ENCODE assay signal across 16 cellular contexts in the genomic region with DNA sequence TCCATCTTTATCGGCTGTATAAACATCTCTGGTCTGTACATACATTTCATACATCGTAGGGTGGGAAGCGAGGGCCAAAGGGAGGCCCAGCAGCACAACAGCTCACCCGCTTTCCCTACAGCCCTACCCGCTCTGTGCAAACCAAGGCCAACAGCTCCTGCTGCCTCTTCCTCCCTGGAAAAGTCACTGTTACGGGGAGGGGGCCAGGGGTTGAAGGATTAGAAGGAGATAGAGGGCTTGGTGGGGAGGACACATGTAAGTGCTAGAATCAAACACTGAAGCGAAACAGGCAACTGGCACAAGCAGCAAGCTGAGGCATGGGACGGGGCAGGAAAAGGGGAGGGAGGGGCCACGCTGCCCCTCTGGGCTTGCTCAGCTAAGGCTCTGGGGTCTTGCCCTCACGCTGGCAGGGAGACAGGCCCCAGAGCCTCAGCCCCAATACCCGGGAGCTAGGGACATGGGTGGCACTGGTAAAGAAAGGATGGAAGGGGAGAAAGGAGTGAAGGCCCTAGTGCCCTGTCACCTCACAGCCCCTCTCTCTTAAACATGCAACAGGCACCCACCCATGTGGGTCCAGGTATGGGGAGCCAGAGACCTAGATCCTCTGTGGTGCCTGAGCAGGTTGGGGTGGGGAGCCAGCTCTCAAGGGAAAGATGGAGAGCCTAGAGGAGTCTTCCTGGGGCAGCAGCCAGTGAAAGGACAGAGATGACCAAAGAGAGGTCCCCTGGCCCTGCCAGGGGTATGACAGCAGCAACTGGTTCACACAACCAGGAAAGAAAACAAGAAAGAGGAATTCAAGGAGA. TPM values are rescaled to one million over a fixed set of nuclear protein-coding genes. Genes with fewer than 3 reads are reported as not detected.
DNase-seq lines count a peak whose midpoint lies in the region; ATAC-seq and TF ChIP-seq lines count a peak whose summit lies in the region.
"Had no signal": no experiment of that assay in that cellular context is flagged by ENCODE, and none has a peak within 500 bp of the region (broad histone marks: within the 10 kb centered on the region; RNA-seq: fewer than 3 reads in every experiment).

No MANE protein-coding gene starts in this region.

- intact Hi-C loops in heart left ventricle (cut with DNase I) (loop anchor here in 8 of 10 donors (2.0 to 5.0 kb wide), 5 partner anchors 34 to 222 kb away; no protein-coding TSS in a partner anchor), psoas muscle (cut with DNase I) (loop anchor here (1.0 to 5.0 kb wide), 2 partner anchors 34 to 132 kb away; no protein-coding TSS in a partner anchor)

- H2AFZ ChIP-seq in ACC112 (ENCODE audit: low read length, unreplicated experiment) (no peak overlapping the region), smooth muscle cell (ENCODE audit: low read depth) (no peak overlapping the region)

- no peak overlapping the region for H3K27ac Mint-ChIP-seq in WTC11
- H3K27ac Mint-ChIP-seq: activated naive CD8-positive, alpha-beta T cell treated with anti-CD3 and anti-CD28 coated beads for 36 hours had no signal

- TF ChIP-seq POLR2A in heart left ventricle (IDR thresholded peaks at IDR 0.05): peak in 1 of 2 donors; percentile 10

- H3K36me3 ChIP-seq in ACC112 (ENCODE audit: insufficient read depth, low read length) (peaks cover 18% of the 10 kb centered on the region; the same call in 1 of the 2 replicates), heart left ventricle (peaks cover 0 to 82% (median 66%) of the 10 kb centered on the region in 9 donors), psoas muscle (ENCODE audit: insufficient read depth in 1 of 2, low read depth in 1 of 2) (peaks cover 0 to 65% of the 10 kb centered on the region in 2 donors), WERI-Rb-1 (peaks cover 2% of the 10 kb centered on the region; the same call in 1 of the 2 replicates), smooth muscle cell (ENCODE audit: low read depth) (no peaks in the 10 kb centered on the region)
- H3K36me3 ChIP-seq: BE2C had no signal

- H3K4me3 ChIP-seq in ACC112 (ENCODE audit: low read depth, low read length) (no peak overlapping the region), heart left ventricle (no peak overlapping the region), psoas muscle (no peak overlapping the region), WERI-Rb-1 (ENCODE audit: low read depth, low read length) (no peak overlapping the region), smooth muscle cell (no peak overlapping the region)
- H3K4me3 ChIP-seq: mucosa of descending colon, skin epidermis had no signal

- no peak for ATAC-seq in WTC11
- ATAC-seq in heart left ventricle: peak; percentile 0
- peak in 1 of 4 donors; percentile 1 for ATAC-seq in psoas muscle
- no peak for ATAC-seq in GM21717 (IDR thresholded peaks at IDR 0.05; ENCODE audit: unreplicated experiment)
- ATAC-seq: effector memory CD8-positive, alpha-beta T cell; mucosa of descending colon had no signal

- H3K27me3 ChIP-seq in ACC112 (ENCODE audit: insufficient read depth, low read length): no peaks in the 10 kb centered on the region
- H3K27me3 ChIP-seq in heart left ventricle: no peaks in the 10 kb centered on the region
- no peaks in the 10 kb centered on the region for H3K27me3 ChIP-seq in psoas muscle (ENCODE audit: insufficient read depth in 3 of 3, low read length in 2 of 3)
- no peaks in the 10 kb centered on the region for H3K27me3 ChIP-seq in WERI-Rb-1 (ENCODE audit: insufficient read depth, low read depth, severe bottlenecking)
- no peaks in the 10 kb centered on the region for H3K27me3 ChIP-seq in smooth muscle cell (ENCODE audit: low read depth)
- H3K27me3 ChIP-seq: BE2C had no signal

- H3K27ac ChIP-seq in ACC112 (ENCODE audit: low read depth, low read length) (peak overlapping the region; percentile 78), heart left ventricle (peak overlapping the region in 11 of 12 donors; percentile 12 to 86 (median 71)), psoas muscle (peak overlapping the region; percentile 61), WERI-Rb-1 (no peak overlapping the region), smooth muscle cell (ENCODE audit: low read depth) (no peak overlapping the region)

- H3K9ac ChIP-seq in smooth muscle cell (ENCODE audit: low read depth): no peak overlapping the region

- no peaks in the 10 kb centered on the region for H3K9me3 Mint-ChIP-seq in WTC11
- H3K9me3 Mint-ChIP-seq: activated naive CD8-positive, alpha-beta T cell treated with anti-CD3 and anti-CD28 coated beads for 36 hours; effector memory CD8-positive, alpha-beta T cell had no signal

- H3K9me3 ChIP-seq in heart left ventricle (no peaks in the 10 kb centered on the region), psoas muscle (no peaks in the 10 kb centered on the region), WERI-Rb-1 (ENCODE audit: severe bottlenecking) (no peaks in the 10 kb centered on the region), smooth muscle cell (replicated peaks; ENCODE audit: low read depth) (no peaks in the 10 kb centered on the region)
- H3K9me3 ChIP-seq: BE2C, mucosa of descending colon had no signal

- H3K27me3 Mint-ChIP-seq in WTC11 (ENCODE audit: low read depth): peaks cover 31% of the 10 kb centered on the region
- H3K27me3 Mint-ChIP-seq: activated naive CD8-positive, alpha-beta T cell treated with anti-CD3 and anti-CD28 coated beads for 36 hours; effector memory CD8-positive, alpha-beta T cell had no signal

- H4K20me1 ChIP-seq in smooth muscle cell (ENCODE audit: low read depth): peaks cover 16% of the 10 kb centered on the region

- H3K4me1 ChIP-seq in ACC112 (ENCODE audit: control insufficient read depth, insufficient read depth, low read length, unreplicated experiment): peaks cover 70% of the 10 kb centered on the region
- peaks cover 3 to 97% (median 76%) of the 10 kb centered on the region in 12 donors for H3K4me1 ChIP-seq in heart left ventricle
- H3K4me1 ChIP-seq in psoas muscle: peaks cover 23% of the 10 kb centered on the region
- H3K4me1 ChIP-seq in smooth muscle cell (ENCODE audit: low read depth): no peaks in the 10 kb centered on the region
- H3K4me1 ChIP-seq: BE2C had no signal

- TF ChIP-seq CTCF in WTC11 (IDR thresholded peaks at IDR 0.05): no peak
- TF ChIP-seq CTCF in heart left ventricle (IDR thresholded peaks at IDR 0.05): no peak
- TF ChIP-seq CTCF in psoas muscle (IDR thresholded peaks at IDR 0.05): no peak
- TF ChIP-seq CTCF in WERI-Rb-1 (IDR thresholded peaks at IDR 0.05; ENCODE audit: low read depth, low read length): no peak
- TF ChIP-seq CTCF in smooth muscle cell (IDR thresholded peaks at IDR 0.05; ENCODE audit: borderline replicate concordance, insufficient read depth, poor library complexity, severe bottlenecking): no peak

- H3K79me2 ChIP-seq in ACC112 (ENCODE audit: control insufficient read depth, insufficient read depth, low read length, unreplicated experiment) (no peaks in the 10 kb centered on the region), smooth muscle cell (ENCODE audit: low read depth) (no peaks in the 10 kb centered on the region)

- CTCF ChIA-PET in WTC11 (lab: Charles Lee): interaction anchor here (0.6 to 11.2 kb wide), 32 partner anchors 10 to 1847 kb away, joined by 3 to 474 read pairs (median 10); a partner anchor contains a TSS

- H3K4me3 Mint-ChIP-seq in WTC11: no peak overlapping the region
- H3K4me3 Mint-ChIP-seq: activated naive CD8-positive, alpha-beta T cell treated with anti-CD3 and anti-CD28 coated beads for 36 hours; effector memory CD8-positive, alpha-beta T cell had no signal

- POLR2A ChIA-PET in WTC11 (lab: Charles Lee): no interaction called here

- H3F3A ChIP-seq in smooth muscle cell (ENCODE audit: low read depth): no peaks in the 10 kb centered on the region

- DNase-seq in WTC11 (ENCODE audit: low spot score) (peak; percentile 4), heart left ventricle (peak in 2 of 5 donors; percentile 15 to 28), psoas muscle (peak; percentile 22 to 59), WERI-Rb-1 (no peak), smooth muscle cell (lab: John Stamatoyannopoulos, UW; ENCODE audit: unreplicated experiment) (no peak), COLO668 (lab: John Stamatoyannopoulos, UW; ENCODE audit: unreplicated experiment) (no peak)
- DNase-seq: activated CD4-positive, alpha-beta T cell treated with anti-CD3 and anti-CD28 coated beads, Interleukin-2, amount 50 U/mL, for 4 hours; activated naive CD8-positive, alpha-beta T cell treated with anti-CD3 and anti-CD28 coated beads for 36 hours; BE2C; effector memory CD8-positive, alpha-beta T cell; Kasumi-1; T-helper 1 cell had no signal

- peaks cover 20% of the 10 kb centered on the region for H3K4me1 Mint-ChIP-seq in WTC11

- no peaks in the 10 kb centered on the region for H3K36me3 Mint-ChIP-seq in WTC11

- 64 to 81% (median 69%) methylated on average over 11 of the region's 11 CpGs for WGBS in heart left ventricle, 4 donors
- WGBS in psoas muscle, 3 donors: 62 to 78% (median 72%) methylated on average over 11 of the region's 11 CpGs
- 92% methylated on average over 11 of the region's 11 CpGs for WGBS in smooth muscle cell (ENCODE audit: low lambda C conversion rate)

- H3K4me2 ChIP-seq in smooth muscle cell: no peak overlapping the region

RNA-seq across cellular contexts. Expression of a gene that starts 14.4 kb away (rescaled TPM):
- total RNA-seq in WTC11 (2021): 6.5 to 11.9 TPM (median 6.8 TPM) in 3 replicates
- 10 to 100 TPM; 42.9 to 72.6 (median 48.5) TPM for total RNA-seq in heart left ventricle
- 10 to 100 TPM; 26.0 to 94.7 TPM for polyA plus RNA-seq in heart left ventricle
- total RNA-seq in psoas muscle: 10 to 100 TPM; 19.7 to 22.6 (median 21.7) TPM
- 10 to 100 TPM; 16.5 to 49.1 (median 34.2) TPM for polyA plus RNA-seq in psoas muscle
- 20.2 and 23.0 TPM in 2 replicates for total RNA-seq in smooth muscle cell
- 43.5 and 57.1 TPM in 2 replicates for polyA plus RNA-seq in smooth muscle cell

RNA-seq across cellular contexts. Expression of a gene that starts 14.9 kb away (rescaled TPM):
- total RNA-seq in WTC11 (2021) (3.4 to 7.7 TPM (median 4.1 TPM) in 3 replicates), heart left ventricle (100 to 1,000 TPM in 3 of 9 donors, 10 to 100 TPM in 6; 56.0 to 193 (median 88.4) TPM), psoas muscle (100 to 1,000 TPM in 1 of 4 donors, 10 to 100 TPM in 3; 39.4 to 132 (median 70.7) TPM), smooth muscle cell (9.3 and 11.4 TPM in 2 replicates)
- polyA plus RNA-seq in heart left ventricle (100 to 1,000 TPM in 1 of 2 donors, 10 to 100 TPM in 1; 58.7 to 133 TPM), psoas muscle (10 to 100 TPM; 37.7 to 48.9 (median 47.1) TPM), smooth muscle cell (17.4 TPM in 2 replicates)

RNA-seq across cellular contexts. Expression of a gene that starts 32.7 kb away (rescaled TPM):
- 6.4 to 11.2 TPM (median 7.4 TPM) in 3 replicates for total RNA-seq in WTC11 (2021)
- total RNA-seq in heart left ventricle: 100 to 1,000 TPM in 3 of 9 donors, 10 to 100 TPM in 6; 18.3 to 132 (median 42.6) TPM
- 10 to 100 TPM; 28.8 to 81.6 TPM for polyA plus RNA-seq in heart left ventricle
- total RNA-seq in psoas muscle: 10 to 100 TPM in 3 of 4 donors, 1 to 10 TPM in 1; 6.4 to 21.3 (median 18.1) TPM
- polyA plus RNA-seq in psoas muscle: 10 to 100 TPM; 23.9 to 27.0 (median 25.5) TPM
- total RNA-seq in smooth muscle cell: 22.6 and 22.7 TPM in 2 replicates
- polyA plus RNA-seq in smooth muscle cell: 94.4 and 102 TPM in 2 replicates

RNA-seq across cellular contexts. Expression of a gene that starts 38.5 kb away (rescaled TPM):
- total RNA-seq in WTC11 (2021): not detected in 3 replicates
- under 1 TPM in 2 of 9 donors, not detected in 7; 0.20 to 0.27 TPM for total RNA-seq in heart left ventricle
- not detected for polyA plus RNA-seq in heart left ventricle
- total RNA-seq in psoas muscle: not detected
- under 1 TPM; 0.05 to 0.07 (median 0.07) TPM for polyA plus RNA-seq in psoas muscle
- total RNA-seq in smooth muscle cell: not detected in 2 replicates
- not detected in 2 replicates for polyA plus RNA-seq in smooth muscle cell

RNA-seq across cellular contexts. Expression of a gene that starts 58.6 kb away (rescaled TPM):
- total RNA-seq in WTC11 (2021): 730 to 860 TPM (median 838 TPM) in 3 replicates
- total RNA-seq in heart left ventricle: 100 to 1,000 TPM; 307 to 481 (median 348) TPM
- 100 to 1,000 TPM in 1 of 2 donors, 10 to 100 TPM in 1; 52.0 to 172 TPM for polyA plus RNA-seq in heart left ventricle
- 100 to 1,000 TPM; 565 to 669 (median 617) TPM for total RNA-seq in psoas muscle
- polyA plus RNA-seq in psoas muscle: 100 to 1,000 TPM; 150 to 304 (median 207) TPM
- 241 and 299 TPM in 2 replicates for total RNA-seq in smooth muscle cell
- polyA plus RNA-seq in smooth muscle cell: 39.9 and 47.7 TPM in 2 replicates

Comparison
In these comparisons a context has a peak if more than half of its experiments do, and no peak if none do; other contexts are left out.
1. H3K27ac ChIP-seq: peak in ACC112 (single experiment), heart left ventricle (11 of 12) and psoas muscle (single experiment); none in WERI-Rb-1 (single experiment) and smooth muscle cell (single experiment).
2. ATAC-seq: peak in heart left ventricle (4 of 4); none in WTC11 (single experiment) and GM21717 (single experiment).
3. DNase-seq: peak in WTC11 (single experiment) and psoas muscle (2 of 2); none in WERI-Rb-1 (single experiment), smooth muscle cell (single experiment) and COLO668 (single experiment).